Comparison of ENCODE assay signal across 32 cellular contexts in genomic region chr6:41791984-41792383, GRCh38. TPM values are rescaled to one million over a fixed set of nuclear protein-coding genes. Genes with fewer than 3 reads are reported as not detected.
DNase-seq lines count a peak whose midpoint lies in the region; ATAC-seq, FAIRE-seq and TF ChIP-seq lines count a peak whose summit lies in the region.
"Had no signal": no experiment of that assay in that cellular context is flagged by ENCODE, and none has a peak within 500 bp of the region (broad histone marks: within the 10 kb centered on the region; RNA-seq: fewer than 3 reads in every experiment).

No MANE protein-coding gene starts in this region.

- DNase-seq in activated T-cell treated with anti-CD3 and anti-CD28 coated beads, Interleukin-2, amount 50 U/mL, for 24 hours: no peak
- no peak for DNase-seq in activated T-cell treated with anti-CD3 and anti-CD28 coated beads, Interleukin-2, amount 50 U/mL, for 4 hours
- no peak for DNase-seq in K562 (ENCODE audit: extremely low read depth in 1 of 4, low spot score in 3 of 4)
- no peak for DNase-seq in MCF 10A (ENCODE audit: unreplicated experiment)
- DNase-seq: activated CD4-positive, CD25-positive, alpha-beta regulatory T cell; activated naive CD4-positive, alpha-beta T cell treated with Interleukin-2 at 50 U/mL for 16 hours; AML-193; amygdala; CD4-positive, alpha-beta T cell; glutamatergic neuron; kidney; mucosa of descending colon; NCI-H1105; NCI-H2029; NCI-H2227 treated with DMSO at 0.1 percent for 48 hours; NCI-H69; ovary; retina; stimulated activated CD4-positive, alpha-beta T cell treated with anti-CD3 and anti-CD28 coated beads, Interleukin-2, amount 100 ng/mL, for 24 hours; T-helper 1 cell; transverse colon had no signal

- ATAC-seq in activated T-cell treated with anti-CD3 and anti-CD28 coated beads, Interleukin-2, amount 50 U/mL, for 4 hours: no peak
- no peak for ATAC-seq in K562
- ATAC-seq in GM18502 (IDR thresholded peaks at IDR 0.05; ENCODE audit: poor library complexity, unreplicated experiment): no peak
- ATAC-seq: A549, mucosa of descending colon had no signal

- WGBS in K562 (ENCODE audit: insufficient coverage, low coverage, missing lambda C conversion rate): 93% methylated on average over 4 of the region's 4 CpGs

- TF ChIP-seq POLR2A in GM15510 (IDR thresholded peaks at IDR 0.05; ENCODE audit: borderline replicate concordance, extremely low read depth, insufficient read length) (peak; percentile 17), K562 (conservative IDR thresholded peaks at IDR 0.05) (peak; percentile 46)

- no peak overlapping the region for H3K4me2 ChIP-seq in K562 (ENCODE audit: insufficient read depth, low read length)
- H3K4me2 ChIP-seq: A549 had no signal

- peaks cover 84% of the 10 kb centered on the region for H3K36me3 Mint-ChIP-seq in activated T-cell treated with anti-CD3 and anti-CD28 coated beads, Interleukin-2, amount 50 U/mL, for 24 hours (ENCODE audit: low read depth)
- H3K36me3 Mint-ChIP-seq in activated T-cell treated with anti-CD3 and anti-CD28 coated beads, Interleukin-2, amount 50 U/mL, for 4 hours (ENCODE audit: insufficient read depth): peaks cover 21% of the 10 kb centered on the region
- peaks cover 60% of the 10 kb centered on the region for H3K36me3 Mint-ChIP-seq in MCF 10A (ENCODE audit: insufficient read depth, unreplicated experiment)

- peaks cover 7 to 12% of the 10 kb centered on the region in 2 experiments; a peak in 4 of 5 replicates for H3K4me1 ChIP-seq in K562 (replicated peaks in 1 of 2; ENCODE audit: control insufficient read depth in 2 of 2, insufficient read depth in 2 of 2, low read length in 2 of 2)

- H3K9me3 ChIP-seq in K562 (replicated peaks; ENCODE audit: control insufficient read depth, insufficient read depth, low read depth, low read length): no peaks in the 10 kb centered on the region
- H3K9me3 ChIP-seq: A549, mucosa of descending colon, ovary, transverse colon had no signal

- intact Hi-C loops in K562 (cut with micrococcal nuclease) (no loop called here), MCF 10A (cut with micrococcal nuclease) (no loop called here)

- FAIRE-seq in K562 (lab: Jason Lieb, UNC): no peak
- FAIRE-seq: A549, kidney, RCC 7860 had no signal

- H3K27me3 Mint-ChIP-seq in activated T-cell treated with anti-CD3 and anti-CD28 coated beads, Interleukin-2, amount 50 U/mL, for 24 hours: no peaks in the 10 kb centered on the region
- H3K27me3 Mint-ChIP-seq in activated T-cell treated with anti-CD3 and anti-CD28 coated beads, Interleukin-2, amount 50 U/mL, for 4 hours (ENCODE audit: low read depth): no peaks in the 10 kb centered on the region
- H3K27me3 Mint-ChIP-seq in MCF 10A (ENCODE audit: insufficient read depth, unreplicated experiment): no peaks in the 10 kb centered on the region
- H3K27me3 Mint-ChIP-seq: CD4-positive, alpha-beta T cell had no signal

- in situ Hi-C loops in K562 (cut with MboI): no loop called here

- no peaks in the 10 kb centered on the region for H3K27me3 ChIP-seq in K562 (ENCODE audit: control insufficient read depth in 2 of 2, insufficient read depth in 2 of 2, low read length in 2 of 2)
- H3K27me3 ChIP-seq: ovary, transverse colon had no signal

- TF ChIP-seq EP300 in K562 (IDR thresholded peaks at IDR 0.05; ENCODE audit: low read length): no peak

- H3K4me3 ChIP-seq in K562: no peak overlapping the region
- H3K4me3 ChIP-seq: A549, lung, mucosa of descending colon, ovary, transverse colon had no signal

- H3K27ac Mint-ChIP-seq in activated T-cell treated with anti-CD3 and anti-CD28 coated beads, Interleukin-2, amount 50 U/mL, for 24 hours: peak overlapping the region; percentile 65
- no peak overlapping the region for H3K27ac Mint-ChIP-seq in MCF 10A (ENCODE audit: low read depth, unreplicated experiment)
- H3K27ac Mint-ChIP-seq: CD4-positive, alpha-beta T cell; nephron had no signal

- CTCF ChIA-PET in K562 (lab: Yijun Ruan, JAX; ENCODE audit: low intra/inter-chr PET ratio): no interaction called here
- CTCF ChIA-PET in MCF 10A (lab: Yijun Ruan, JAX): interaction anchor here (0.9 to 2.3 kb wide), 7 partner anchors 9 to 252 kb away, joined by 3 to 11 read pairs (median 3); partner anchors contain the start of genes BYSL and MED20

- no peak for TF ChIP-seq RAD21 in K562 (CRISPR knock-in tag; conservative IDR thresholded peaks at IDR 0.05 in 1 of 2, IDR thresholded peaks at IDR 0.05 in 1 of 2)

- peaks cover 56% of the 10 kb centered on the region for H3K36me3 ChIP-seq in K562 (ENCODE audit: control insufficient read depth, insufficient read depth, low read length)
- H3K36me3 ChIP-seq: ovary had no signal

- POLR2A ChIA-PET in K562 (lab: Yijun Ruan, JAX): interaction anchor here (0.5 to 7.1 kb wide), 5 partner anchors 8 to 312 kb away, joined by 3 to 37 read pairs (median 4); no protein-coding TSS in a partner anchor
- POLR2A ChIA-PET in MCF 10A (lab: Yijun Ruan, JAX): interaction anchor here (0.9 to 1.2 kb wide), 2 partner anchors 10 to 65 kb away, joined by 4 to 6 read pairs; no protein-coding TSS in a partner anchor

- peaks cover 5% of the 10 kb centered on the region; the same call in 1 of the 2 replicates for H4K20me1 ChIP-seq in K562 (replicated peaks; ENCODE audit: control insufficient read depth, insufficient read depth, low read length)

- no peak overlapping the region for H2AFZ ChIP-seq in K562 (ENCODE audit: low read depth, low read length)

- no peaks in the 10 kb centered on the region for H3K9me1 ChIP-seq in K562 (ENCODE audit: control insufficient read depth, insufficient read depth, low read length)

- no peak overlapping the region for H3K27ac ChIP-seq in K562 (ENCODE audit: extremely low read depth, low read depth, low read length)
- H3K27ac ChIP-seq: A549, epithelial cell of prostate, ovary, transverse colon had no signal

- no peak overlapping the region for H3K4me3 Mint-ChIP-seq in activated T-cell treated with anti-CD3 and anti-CD28 coated beads, Interleukin-2, amount 50 U/mL, for 24 hours
- H3K4me3 Mint-ChIP-seq in activated T-cell treated with anti-CD3 and anti-CD28 coated beads, Interleukin-2, amount 50 U/mL, for 4 hours: no peak overlapping the region
- H3K4me3 Mint-ChIP-seq in MCF 10A (ENCODE audit: unreplicated experiment): no peak overlapping the region
- H3K4me3 Mint-ChIP-seq: CD4-positive, alpha-beta T cell; nephron had no signal

- H3K4me1 Mint-ChIP-seq in activated T-cell treated with anti-CD3 and anti-CD28 coated beads, Interleukin-2, amount 50 U/mL, for 24 hours (ENCODE audit: low read depth): peaks cover 31% of the 10 kb centered on the region
- peaks cover 12% of the 10 kb centered on the region for H3K4me1 Mint-ChIP-seq in activated T-cell treated with anti-CD3 and anti-CD28 coated beads, Interleukin-2, amount 50 U/mL, for 4 hours (ENCODE audit: low read depth)
- H3K4me1 Mint-ChIP-seq in MCF 10A (ENCODE audit: insufficient read depth, unreplicated experiment): no peaks in the 10 kb centered on the region

- no peak overlapping the region for H3K9ac ChIP-seq in K562 (ENCODE audit: insufficient read depth in 1 of 2, low read depth in 2 of 2, low read length in 2 of 2)

- no peaks in the 10 kb centered on the region for H3K9me3 Mint-ChIP-seq in activated T-cell treated with anti-CD3 and anti-CD28 coated beads, Interleukin-2, amount 50 U/mL, for 24 hours
- no peaks in the 10 kb centered on the region for H3K9me3 Mint-ChIP-seq in activated T-cell treated with anti-CD3 and anti-CD28 coated beads, Interleukin-2, amount 50 U/mL, for 4 hours
- H3K9me3 Mint-ChIP-seq in MCF 10A (ENCODE audit: unreplicated experiment): no peaks in the 10 kb centered on the region
- H3K9me3 Mint-ChIP-seq: CD4-positive, alpha-beta T cell; nephron had no signal

- BruUV-seq in K562 (replicated peaks; lab: Mats Ljungman, UMichigan) (no TSS peak), MCF 10A (replicated peaks; lab: Mats Ljungman, UMichigan) (no TSS peak)

- TF ChIP-seq CTCF in K562 (IDR thresholded peaks at IDR 0.05 in 2 of 3, conservative IDR thresholded peaks at IDR 0.05 in 1 of 3; ENCODE audit: insufficient read depth in 2 of 3, low read depth in 1 of 3, low read length in 3 of 3) (no peak), MCF 10A (IDR thresholded peaks at IDR 0.05; ENCODE audit: unreplicated experiment) (no peak)

- peaks cover 37% of the 10 kb centered on the region for H3K79me2 ChIP-seq in K562 (ENCODE audit: control insufficient read depth, insufficient read depth, low read length)

RNA-seq across cellular contexts. Expression of gene TOMM6, which starts 4.5 kb away (rescaled TPM):
- 100 to 1,000 TPM; 415 to 478 (median 454) TPM for total RNA-seq in activated T-cell treated with anti-CD3 and anti-CD28 coated beads, Interleukin-2, amount 50 U/mL, for 4 hours
- total RNA-seq in K562 (2011; cell fraction: chromatin; rRNA removed; ENCODE audit: low replicate concordance): 49.6 and 52.2 TPM in 2 replicates
- 78.5 and 85.9 TPM in 2 replicates for total RNA-seq in K562 (2011; cell fraction: nucleolus; rRNA removed)
- 108 and 156 TPM in 2 replicates for total RNA-seq in K562 (2011; cell fraction: nucleoplasm; rRNA removed)
- total RNA-seq in K562 (2014; rRNA removed): 377 and 380 TPM in 2 replicates
- 754 and 831 TPM in 2 replicates for total RNA-seq in K562 (2014; rRNA removed; fragmentation: Illumina TruSeq; extraction: Trizol)
- 736 and 780 TPM in 2 replicates for total RNA-seq in K562 (2015; rRNA removed; fragmentation: Illumina TruSeq; extraction: Trizol)
- 677 and 726 TPM in 2 replicates for total RNA-seq in K562 (2021)
- polyA plus RNA-seq in K562 (2011; rRNA removed): 955 and 1,065 TPM in 2 replicates
- 1,189 and 1,772 TPM in 2 replicates for polyA plus RNA-seq in K562 (2011; cell fraction: cytosol; rRNA removed)
- 229 and 402 TPM in 2 replicates for polyA plus RNA-seq in K562 (2011; cell fraction: nucleus; rRNA removed)
- polyA plus RNA-seq in K562 (2012): 464 and 1,133 TPM in 2 replicates
- polyA plus RNA-seq in K562 (2014; fragmentation: Illumina TruSeq; extraction: Trizol): 1,747 and 2,097 TPM in 2 replicates
- 1,000 to 10,000 TPM; 1,746 to 1,760 TPM for polyA plus RNA-seq in K562 (2014; fragmentation: Nextera tagmentation; extraction: Ambion mirVana)
- polyA plus RNA-seq in K562 (2014; rRNA removed): 1,029 and 1,276 TPM in 2 replicates
- polyA minus RNA-seq in K562 (2011; rRNA and poly(A)+ RNA removed): 270 and 271 TPM in 2 replicates
- polyA minus RNA-seq in K562 (2011; cell fraction: cytosol; rRNA and poly(A)+ RNA removed): 123 and 140 TPM in 2 replicates
- 28.3 and 62.3 TPM in 2 replicates for polyA minus RNA-seq in K562 (2011; cell fraction: nucleus; rRNA and poly(A)+ RNA removed)
- total RNA-seq in MCF 10A (2022): 202 and 227 TPM in 2 replicates

RNA-seq across cellular contexts. Expression of gene PRICKLE4, which starts 11.4 kb away (rescaled TPM):
- not detected for total RNA-seq in activated T-cell treated with anti-CD3 and anti-CD28 coated beads, Interleukin-2, amount 50 U/mL, for 4 hours
- total RNA-seq in K562 (2011; cell fraction: chromatin; rRNA removed; ENCODE audit: low replicate concordance): 6.0 and 13.5 TPM in 2 replicates
- total RNA-seq in K562 (2011; cell fraction: nucleolus; rRNA removed): 5.4 and 6.8 TPM in 2 replicates
- total RNA-seq in K562 (2011; cell fraction: nucleoplasm; rRNA removed): 4.6 and 6.0 TPM in 2 replicates
- 1.3 TPM in 1 of 2 replicates, not detected in the other for total RNA-seq in K562 (2014; rRNA removed)
- total RNA-seq in K562 (2014; rRNA removed; fragmentation: Illumina TruSeq; extraction: Trizol): not detected in 2 replicates
- not detected in 2 replicates for total RNA-seq in K562 (2015; rRNA removed; fragmentation: Illumina TruSeq; extraction: Trizol)
- total RNA-seq in K562 (2021): 0.20 and 0.87 TPM in 2 replicates
- polyA plus RNA-seq in K562 (2011; rRNA removed): 0.32 and 0.54 TPM in 2 replicates
- 0.07 and 0.19 TPM in 2 replicates for polyA plus RNA-seq in K562 (2011; cell fraction: cytosol; rRNA removed)
- polyA plus RNA-seq in K562 (2011; cell fraction: nucleus; rRNA removed): 12.6 and 13.9 TPM in 2 replicates
- 1.9 and 2.0 TPM in 2 replicates for polyA plus RNA-seq in K562 (2012)
- not detected in 2 replicates for polyA plus RNA-seq in K562 (2014; fragmentation: Illumina TruSeq; extraction: Trizol)
- not detected for polyA plus RNA-seq in K562 (2014; fragmentation: Nextera tagmentation; extraction: Ambion mirVana)
- 0.27 and 1.7 TPM in 2 replicates for polyA plus RNA-seq in K562 (2014; rRNA removed)
- 0.56 TPM in 1 of 2 replicates, not detected in the other for polyA minus RNA-seq in K562 (2011; rRNA and poly(A)+ RNA removed)
- not detected in 2 replicates for polyA minus RNA-seq in K562 (2011; cell fraction: cytosol; rRNA and poly(A)+ RNA removed)
- polyA minus RNA-seq in K562 (2011; cell fraction: nucleus; rRNA and poly(A)+ RNA removed): 3.9 and 7.4 TPM in 2 replicates
- total RNA-seq in MCF 10A (2022): 0.93 and 1.5 TPM in 2 replicates
- total RNA-seq: activated CD8-positive, alpha-beta memory T cell treated with anti-CD3 and anti-CD28 coated beads for 36 hours; CD4-positive, alpha-beta T cell; Daoy; SK-MEL-5 had no signal

RNA-seq across cellular contexts. Expression of gene FRS3, which starts 12.3 kb away (rescaled TPM):
- total RNA-seq in activated T-cell treated with anti-CD3 and anti-CD28 coated beads, Interleukin-2, amount 50 U/mL, for 4 hours: 1 to 10 TPM; 4.7 to 7.4 (median 5.3) TPM
- total RNA-seq in K562 (2011; cell fraction: chromatin; rRNA removed; ENCODE audit: low replicate concordance): 3.2 and 6.0 TPM in 2 replicates
- total RNA-seq in K562 (2011; cell fraction: nucleolus; rRNA removed): 4.7 and 5.5 TPM in 2 replicates
- total RNA-seq in K562 (2011; cell fraction: nucleoplasm; rRNA removed): 3.2 and 3.7 TPM in 2 replicates
- total RNA-seq in K562 (2014; rRNA removed) (1.7 and 3.1 TPM in 2 replicates), K562 (2014; rRNA removed; fragmentation: Illumina TruSeq; extraction: Trizol) (0.45 and 1.0 TPM in 2 replicates), K562 (2015; rRNA removed; fragmentation: Illumina TruSeq; extraction: Trizol) (1.1 and 1.8 TPM in 2 replicates), K562 (2021) (3.1 and 3.3 TPM in 2 replicates), MCF 10A (2022) (3.9 and 5.3 TPM in 2 replicates)
- polyA plus RNA-seq in K562 (2011; rRNA removed) (3.0 and 4.2 TPM in 2 replicates), K562 (2014; fragmentation: Illumina TruSeq; extraction: Trizol) (1.6 and 3.0 TPM in 2 replicates), K562 (2014; fragmentation: Nextera tagmentation; extraction: Ambion mirVana) (under 1 TPM; 0.03 to 0.06 TPM), K562 (2014; rRNA removed) (3.4 and 3.7 TPM in 2 replicates)
- 4.3 and 6.5 TPM in 2 replicates for polyA plus RNA-seq in K562 (2011; cell fraction: cytosol; rRNA removed)
- polyA plus RNA-seq in K562 (2011; cell fraction: nucleus; rRNA removed): 8.1 and 10.8 TPM in 2 replicates
- 1.5 and 4.5 TPM in 2 replicates for polyA plus RNA-seq in K562 (2012)
- polyA minus RNA-seq in K562 (2011; rRNA and poly(A)+ RNA removed): 0.84 and 0.95 TPM in 2 replicates
- 0.82 and 1.0 TPM in 2 replicates for polyA minus RNA-seq in K562 (2011; cell fraction: cytosol; rRNA and poly(A)+ RNA removed)
- polyA minus RNA-seq in K562 (2011; cell fraction: nucleus; rRNA and poly(A)+ RNA removed): 1.6 and 1.8 TPM in 2 replicates

RNA-seq across cellular contexts. Expression of gene PGC, which starts 44.8 kb away (rescaled TPM):
- under 1 TPM; 0.14 to 0.38 (median 0.24) TPM for total RNA-seq in activated T-cell treated with anti-CD3 and anti-CD28 coated beads, Interleukin-2, amount 50 U/mL, for 4 hours
- total RNA-seq in K562 (2011; cell fraction: chromatin; rRNA removed; ENCODE audit: low replicate concordance): not detected in 2 replicates
- not detected in 2 replicates for total RNA-seq in K562 (2011; cell fraction: nucleolus; rRNA removed)
- not detected in 2 replicates for total RNA-seq in K562 (2011; cell fraction: nucleoplasm; rRNA removed)
- total RNA-seq in K562 (2014; rRNA removed) (not detected in 2 replicates), K562 (2014; rRNA removed; fragmentation: Illumina TruSeq; extraction: Trizol) (not detected in 2 replicates), K562 (2015; rRNA removed; fragmentation: Illumina TruSeq; extraction: Trizol) (not detected in 2 replicates), K562 (2021) (0.40 and 0.81 TPM in 2 replicates), MCF 10A (2022) (not detected in 2 replicates)
- polyA plus RNA-seq in K562 (2011; rRNA removed) (not detected in 2 replicates), K562 (2014; fragmentation: Illumina TruSeq; extraction: Trizol) (not detected in 2 replicates), K562 (2014; fragmentation: Nextera tagmentation; extraction: Ambion mirVana) (under 1 TPM in 1 of 2 experiments, not detected in 1; 0.17 TPM), K562 (2014; rRNA removed) (not detected in 2 replicates)
- 0.03 TPM in 1 of 2 replicates, not detected in the other for polyA plus RNA-seq in K562 (2011; cell fraction: cytosol; rRNA removed)
- not detected in 2 replicates for polyA plus RNA-seq in K562 (2011; cell fraction: nucleus; rRNA removed)
- polyA plus RNA-seq in K562 (2012): not detected in 2 replicates
- polyA minus RNA-seq in K562 (2011; rRNA and poly(A)+ RNA removed): not detected in 2 replicates
- 2.1 TPM in 1 of 2 replicates, not detected in the other for polyA minus RNA-seq in K562 (2011; cell fraction: cytosol; rRNA and poly(A)+ RNA removed)
- not detected in 2 replicates for polyA minus RNA-seq in K562 (2011; cell fraction: nucleus; rRNA and poly(A)+ RNA removed)
- total RNA-seq: activated CD8-positive, alpha-beta memory T cell treated with anti-CD3 and anti-CD28 coated beads for 36 hours; CD4-positive, alpha-beta T cell; Daoy; kidney; M059J; mucosa of descending colon; SK-MEL-5 had no signal
- polyA plus RNA-seq: A549 had no signal

RNA-seq across cellular contexts. Expression of gene TFEB, which starts 56.6 kb away (rescaled TPM):
- 10 to 100 TPM in 2 of 3 donors, 1 to 10 TPM in 1; 7.6 to 15.4 (median 10.8) TPM for total RNA-seq in activated T-cell treated with anti-CD3 and anti-CD28 coated beads, Interleukin-2, amount 50 U/mL, for 4 hours
- total RNA-seq in K562 (2011; cell fraction: chromatin; rRNA removed; ENCODE audit: low replicate concordance): 2.1 and 8.5 TPM in 2 replicates
- 4.5 and 5.3 TPM in 2 replicates for total RNA-seq in K562 (2011; cell fraction: nucleolus; rRNA removed)
- total RNA-seq in K562 (2011; cell fraction: nucleoplasm; rRNA removed): 3.0 and 3.6 TPM in 2 replicates
- total RNA-seq in K562 (2014; rRNA removed) (3.8 and 4.4 TPM in 2 replicates), K562 (2014; rRNA removed; fragmentation: Illumina TruSeq; extraction: Trizol) (0.64 and 0.84 TPM in 2 replicates), K562 (2015; rRNA removed; fragmentation: Illumina TruSeq; extraction: Trizol) (1.1 TPM in 2 replicates), K562 (2021) (3.6 and 4.7 TPM in 2 replicates), MCF 10A (2022) (11.8 and 16.2 TPM in 2 replicates)
- polyA plus RNA-seq in K562 (2011; rRNA removed) (2.0 and 4.4 TPM in 2 replicates), K562 (2014; fragmentation: Illumina TruSeq; extraction: Trizol) (2.0 TPM in 2 replicates), K562 (2014; fragmentation: Nextera tagmentation; extraction: Ambion mirVana) (under 1 TPM; 0.04 to 0.07 TPM), K562 (2014; rRNA removed) (1.8 and 2.4 TPM in 2 replicates)
- 3.6 and 5.6 TPM in 2 replicates for polyA plus RNA-seq in K562 (2011; cell fraction: cytosol; rRNA removed)
- polyA plus RNA-seq in K562 (2011; cell fraction: nucleus; rRNA removed): 2.6 and 4.3 TPM in 2 replicates
- 1.7 and 3.4 TPM in 2 replicates for polyA plus RNA-seq in K562 (2012)
- polyA minus RNA-seq in K562 (2011; rRNA and poly(A)+ RNA removed): 1.3 and 2.2 TPM in 2 replicates
- polyA minus RNA-seq in K562 (2011; cell fraction: cytosol; rRNA and poly(A)+ RNA removed): 2.2 and 3.1 TPM in 2 replicates
- 2.3 and 2.7 TPM in 2 replicates for polyA minus RNA-seq in K562 (2011; cell fraction: nucleus; rRNA and poly(A)+ RNA removed)
